ENCODE assay signal across 8 cellular contexts in genomic region chr12:118120579-118121363, GRCh38. TPM values are rescaled to one million over a fixed set of nuclear protein-coding genes. Genes with fewer than 3 reads are reported as not detected.
A peak's percentile ranks its signal among the peaks of the same experiment; 100 is the strongest.
DNase-seq lines count a peak whose midpoint lies in the region; ATAC-seq and TF ChIP-seq lines count a peak whose summit lies in the region.

No MANE protein-coding gene starts in this region.

- H3K4me3 ChIP-seq in BLaER1 treated with 17β-estradiol and CSF1 and Interleukin-3, amounts not matched to agents 10 nM and 100 nM, result no peak overlapping the region
- H3K4me3 ChIP-seq in MM.1S (ENCODE audit: low read length) (no peak overlapping the region), adipocyte (ENCODE audit: low read length) (no peak overlapping the region), prostate gland (no peak overlapping the region)

- H3K4me1 ChIP-seq in BLaER1 treated with 17β-estradiol and CSF1 and Interleukin-3, amounts not matched to agents 10 nM and 100 nM, result peaks cover 0 to 9% (median 2%) of the 10 kb centered on the region in 10 experiments; a peak in 2 of 20 replicates
- H3K4me1 ChIP-seq in MM.1S (ENCODE audit: low read length) (no peaks in the 10 kb centered on the region), adipocyte (ENCODE audit: control insufficient read depth, insufficient read depth, low read length) (peaks cover 6% of the 10 kb centered on the region), prostate gland (replicated peaks) (no peaks in the 10 kb centered on the region)

- H3K79me2 ChIP-seq in MM.1S (ENCODE audit: low read length), result no peaks in the 10 kb centered on the region

- no peaks in the 10 kb centered on the region for H3K9me2 ChIP-seq in MM.1S (replicated peaks; ENCODE audit: insufficient read depth, low read length)

- H3F3A ChIP-seq in MM.1S (ENCODE audit: insufficient read depth, low read length), result no peaks in the 10 kb centered on the region

- ATAC-seq in GM19463 (IDR thresholded peaks at IDR 0.05; ENCODE audit: unreplicated experiment) (peak; percentile 68), left cardiac atrium (peak; percentile 87 to 91), GM18517 (IDR thresholded peaks at IDR 0.05; ENCODE audit: unreplicated experiment) (no peak)

- H3K27ac ChIP-seq in BLaER1 treated with 17β-estradiol and CSF1 and Interleukin-3, amounts not matched to agents 10 nM and 100 nM, result peak overlapping the region in 6 of 11 experiments; percentile 1 to 64 (median 46); a peak in 10 of 22 replicates
- no peak overlapping the region for H3K27ac ChIP-seq in MM.1S (ENCODE audit: low read length)
- H3K27ac ChIP-seq in prostate gland, result peak overlapping the region; percentile 32 to 61

- no peaks in the 10 kb centered on the region for H4K20me1 ChIP-seq in BLaER1 treated with 17β-estradiol and CSF1 and Interleukin-3, amounts not matched to agents 10 nM and 100 nM
- no peaks in the 10 kb centered on the region for H4K20me1 ChIP-seq in MM.1S (ENCODE audit: insufficient read depth, low read length)

- H3K9me3 ChIP-seq in BLaER1 treated with 17β-estradiol and CSF1 and Interleukin-3, amounts not matched to agents 10 nM and 100 nM (replicated peaks in 1 of 11), result no peaks in the 10 kb centered on the region
- H3K9me3 ChIP-seq in MM.1S (replicated peaks; ENCODE audit: insufficient read depth, low read length) (no peaks in the 10 kb centered on the region), adipocyte (ENCODE audit: control insufficient read depth, low read length) (no peaks in the 10 kb centered on the region), prostate gland (no peaks in the 10 kb centered on the region)

- DNase-seq in MM.1S (peak; percentile 31), SW 1271 (lab: John Stamatoyannopoulos, UW) (peak; percentile 55 to 71), adipocyte (ENCODE audit: low read depth) (peak; percentile 83), left cardiac atrium (peak; percentile 77), prostate gland (ENCODE audit: low spot score) (peak; percentile 66)

- TF ChIP-seq POLR2A in prostate gland (IDR thresholded peaks at IDR 0.05), result no peak

- H3K36me3 ChIP-seq in BLaER1 treated with 17β-estradiol and CSF1 and Interleukin-3, amounts not matched to agents 10 nM and 100 nM, result no peaks in the 10 kb centered on the region
- no peaks in the 10 kb centered on the region for H3K36me3 ChIP-seq in MM.1S (replicated peaks; ENCODE audit: insufficient read depth, low read length)
- peaks cover 7% of the 10 kb centered on the region for H3K36me3 ChIP-seq in adipocyte (ENCODE audit: control insufficient read depth, insufficient read depth, low read length, severe bottlenecking)
- no peaks in the 10 kb centered on the region for H3K36me3 ChIP-seq in prostate gland

- no peak overlapping the region; a peak in 1 of 22 replicates for H3K4me2 ChIP-seq in BLaER1 treated with 17β-estradiol and CSF1 and Interleukin-3, amounts not matched to agents 10 nM and 100 nM
- H3K4me2 ChIP-seq in MM.1S (ENCODE audit: low read depth, low read length), result no peak overlapping the region

- 0 out of 22 replicates have a peak overlapping the region, but pooled peaks of 1 of the 11 experiments have one; percentile 1 for H3K9ac ChIP-seq in BLaER1 treated with 17β-estradiol and CSF1 and Interleukin-3, amounts not matched to agents 10 nM and 100 nM
- no peak overlapping the region for H3K9ac ChIP-seq in MM.1S (ENCODE audit: low read length)
- peak overlapping the region; percentile 64 for H3K9ac ChIP-seq in adipocyte (ENCODE audit: low read length)

- H3K27me3 ChIP-seq in BLaER1 treated with 17β-estradiol and CSF1 and Interleukin-3, amounts not matched to agents 10 nM and 100 nM, result no peaks in the 10 kb centered on the region
- no peaks in the 10 kb centered on the region for H3K27me3 ChIP-seq in MM.1S (replicated peaks; ENCODE audit: insufficient read depth, low read length)
- no peaks in the 10 kb centered on the region for H3K27me3 ChIP-seq in adipocyte (replicated peaks; ENCODE audit: control insufficient read depth, insufficient read depth, low read length)
- H3K27me3 ChIP-seq in prostate gland (replicated peaks; ENCODE audit: insufficient read depth), result no peaks in the 10 kb centered on the region

- intact Hi-C loops in left cardiac atrium (cut with DNase I), result loop anchor here in 1 of 2 donors (2.0 to 10.0 kb wide), 2 partner anchors 64 to 256 kb away; partner anchors contain the start of gene SUDS3
- intact Hi-C loops in prostate gland (cut with DNase I), result no loop called here

- 25% methylated on average over 8 of the region's 8 CpGs for WGBS in prostate gland

- H2AFZ ChIP-seq in MM.1S (ENCODE audit: low read length), result no peak overlapping the region

- peak; percentile 18; the same call in 1 of the 2 replicates for TF ChIP-seq CTCF in MM.1S (IDR thresholded peaks at IDR 0.05; ENCODE audit: low read length)
- TF ChIP-seq CTCF in prostate gland (IDR thresholded peaks at IDR 0.05), result peak; percentile 32 to 79 (median 53)

RNA-seq across cellular contexts. Expression of gene PEBP1, which starts 15.2 kb away (rescaled TPM):
- 100 to 1,000 TPM; 315 to 322 TPM for total RNA-seq in left cardiac atrium
- 100 to 1,000 TPM; 538 to 621 TPM for total RNA-seq in prostate gland

RNA-seq across cellular contexts. Expression of gene VSIG10, which starts 17.0 kb away (rescaled TPM):
- total RNA-seq in left cardiac atrium (10 to 100 TPM in 1 of 2 donors, 1 to 10 TPM in 1; 9.3 to 17.2 TPM), prostate gland (10 to 100 TPM; 39.8 to 49.5 TPM)

RNA-seq across cellular contexts. Expression of gene WSB2, which starts 59.8 kb away (rescaled TPM):
- 10 to 100 TPM; 77.6 to 83.4 TPM for total RNA-seq in left cardiac atrium
- total RNA-seq in prostate gland, result 10 to 100 TPM; 41.3 to 99.2 TPM

Comparison
In these comparisons a context has a peak if more than half of its experiments do, and no peak if none do; other contexts are left out.
1. DNase-seq: peak in every context shown above with its lines; median percentile 83 in adipocyte; 77 in left cardiac atrium; 66 in prostate gland; 63 in SW 1271; 31 in MM.1S.